Comparison of ENCODE assay signal across 8 cellular contexts in the genomic region with DNA sequence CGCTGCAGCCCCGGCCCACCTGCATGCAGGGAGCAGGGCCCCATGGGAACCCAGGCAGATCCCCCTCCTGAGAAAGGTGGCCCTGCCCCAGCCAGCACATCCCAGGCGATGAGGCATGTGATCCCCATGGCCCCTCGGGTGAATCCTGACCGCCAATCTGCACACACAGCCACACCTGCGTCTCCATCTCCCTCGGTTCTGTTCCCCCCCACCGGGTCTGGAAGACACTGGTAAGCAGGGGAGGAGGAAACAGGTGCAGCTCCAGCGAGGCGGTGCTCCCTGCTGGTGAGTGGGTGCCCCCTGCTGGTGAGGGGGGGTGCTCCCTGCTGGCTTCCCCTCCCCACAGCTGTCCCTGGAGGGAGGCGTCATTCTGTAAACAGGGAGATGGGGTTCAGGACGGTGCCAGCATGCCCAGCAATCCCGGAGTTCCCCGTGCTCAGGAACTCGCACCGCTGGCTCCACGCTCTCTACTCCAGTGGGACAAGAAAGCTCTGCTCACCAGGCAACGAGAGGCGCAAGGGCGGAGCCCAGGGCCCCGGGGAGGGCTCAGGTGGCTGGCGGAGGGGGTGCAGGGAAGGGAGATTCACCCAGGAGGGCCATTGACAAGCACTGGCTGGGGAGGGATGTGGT. TPM values are rescaled to one million over a fixed set of nuclear protein-coding genes. Genes with fewer than 3 reads are reported as not detected.
A peak's percentile ranks its signal among the peaks of the same experiment; 100 is the strongest.
DNase-seq lines count a peak whose midpoint lies in the region; ATAC-seq and TF ChIP-seq lines count a peak whose summit lies in the region.

No MANE protein-coding gene starts in this region.

- no peaks in the 10 kb centered on the region for H4K20me1 ChIP-seq in KMS-11 (ENCODE audit: insufficient read depth)

- peak overlapping the region; percentile 49 for H3K4me2 ChIP-seq in KMS-11

- peak overlapping the region; percentile 42; the same call in 1 of the 2 replicates for H2AFZ ChIP-seq in KMS-11 (ENCODE audit: low read depth)

- no peaks in the 10 kb centered on the region for H3K4me1 Mint-ChIP-seq in progenitor cell of endocrine pancreas (ENCODE audit: low read depth)

- no peak overlapping the region for H3K4me3 ChIP-seq in KMS-11 (IDR thresholded peaks at IDR 0.05; ENCODE audit: insufficient read depth, low read depth, low read length)
- H3K4me3 ChIP-seq in uterus: no peak overlapping the region

- peak overlapping the region; percentile 51 for H3K27ac ChIP-seq in KMS-11
- peak overlapping the region; percentile 62 for H3K27ac ChIP-seq in RWPE1
- H3K27ac ChIP-seq in uterus: no peak overlapping the region

- H3K9me3 ChIP-seq in uterus: no peaks in the 10 kb centered on the region

- H3K4me1 ChIP-seq in KMS-11 (ENCODE audit: low read depth, poor library complexity, severe bottlenecking): peaks cover 50% of the 10 kb centered on the region
- H3K4me1 ChIP-seq in uterus: no peaks in the 10 kb centered on the region

- H3K27me3 ChIP-seq in KMS-11 (ENCODE audit: insufficient read depth, low read depth) (no peaks in the 10 kb centered on the region), uterus (no peaks in the 10 kb centered on the region)

- intact Hi-C loops in uterus (cut with DNase I; ENCODE audit: low total_unique reads): no loop called here

- POLR2A ChIA-PET in RWPE1 (lab: Yijun Ruan, JAX; ENCODE audit: low non-redundant PET): no interaction called here

- CTCF ChIA-PET in RWPE1 (lab: Yijun Ruan, JAX): interaction anchor here (0.5 to 2.2 kb wide), 18 partner anchors 9 to 505 kb away, joined by 3 to 18 read pairs (median 4); no protein-coding TSS in a partner anchor

- peak overlapping the region; percentile 48; the same call in 1 of the 2 replicates for H3K9ac ChIP-seq in KMS-11

- no peaks in the 10 kb centered on the region for H3K79me2 ChIP-seq in KMS-11 (ENCODE audit: insufficient read depth, low read depth)

- no peak for TF ChIP-seq POLR2A in uterus (IDR thresholded peaks at IDR 0.05)

- H3K27me3 Mint-ChIP-seq in progenitor cell of endocrine pancreas: peaks cover 22% of the 10 kb centered on the region

- no peaks in the 10 kb centered on the region for H3K9me3 Mint-ChIP-seq in progenitor cell of endocrine pancreas (ENCODE audit: low read depth)

- TF ChIP-seq CTCF in KMS-11 (conservative IDR thresholded peaks at IDR 0.05; ENCODE audit: low read depth, low read length): peak; percentile 89
- peak; percentile 89 for TF ChIP-seq CTCF in RWPE1 (conservative IDR thresholded peaks at IDR 0.05; ENCODE audit: low read depth)
- TF ChIP-seq CTCF in progenitor cell of endocrine pancreas (IDR thresholded peaks at IDR 0.05; ENCODE audit: unreplicated experiment): peak; percentile 64
- peak; percentile 66 to 82 (median 73) for TF ChIP-seq CTCF in uterus (IDR thresholded peaks at IDR 0.05)

- H3K36me3 ChIP-seq in KMS-11 (ENCODE audit: insufficient read depth) (no peaks in the 10 kb centered on the region), uterus (no peaks in the 10 kb centered on the region)

- no peaks in the 10 kb centered on the region for H3K36me3 Mint-ChIP-seq in progenitor cell of endocrine pancreas (ENCODE audit: insufficient read depth)

- H3K4me3 Mint-ChIP-seq in progenitor cell of endocrine pancreas (ENCODE audit: low read depth): no peak overlapping the region

- peak; percentile 56 for ATAC-seq in GM19324 (IDR thresholded peaks at IDR 0.05; ENCODE audit: low FRiP score, unreplicated experiment)

- DNase-seq in AG08396 (ENCODE audit: low spot score) (peak; percentile 72), RWPE1 (ENCODE audit: low spot score) (peak; percentile 51), globus pallidus (ENCODE audit: low spot score) (peak; percentile 21), progenitor cell of endocrine pancreas (ENCODE audit: low spot score, unreplicated experiment) (peak; percentile 53), uterus (peak; percentile 61 to 69)
- peak; percentile 67 for DNase-seq in activated T-helper 9 cell treated with anti-CD3 and anti-CD28 coated beads, Interleukin-2, amount 50 U/mL, for 16 hours (ENCODE audit: low read depth)

- no peak overlapping the region for H3K27ac Mint-ChIP-seq in progenitor cell of endocrine pancreas

RNA-seq across cellular contexts. Expression of a gene that starts 28.4 kb away (rescaled TPM):
- total RNA-seq in progenitor cell of endocrine pancreas: 76.3 and 80.8 TPM in 2 replicates
- 10 to 100 TPM in 3 of 4 donors, 1 to 10 TPM in 1; 4.6 to 49.8 (median 15.8) TPM for total RNA-seq in uterus

Comparison
In these comparisons a context has a peak if more than half of its experiments do, and no peak if none do; other contexts are left out.
1. DNase-seq: peak in every context shown above with its lines; median percentile 72 in AG08396; 67 in activated T-helper 9 cell treated with anti-CD3 and anti-CD28 coated beads, Interleukin-2, amount 50 U/mL, for 16 hours; 65 in uterus; 53 in progenitor cell of endocrine pancreas; 51 in RWPE1; 21 in globus pallidus.
2. H3K27ac ChIP-seq: peak in KMS-11 (single experiment) and RWPE1 (single experiment); none in uterus (0 of 2).
3. Peak in every context shown above with its lines, with median percentiles within 50 percentile points of each other: CTCF ChIP-seq.